8 cellular contexts compared by ENCODE assay signal in the genomic region with DNA sequence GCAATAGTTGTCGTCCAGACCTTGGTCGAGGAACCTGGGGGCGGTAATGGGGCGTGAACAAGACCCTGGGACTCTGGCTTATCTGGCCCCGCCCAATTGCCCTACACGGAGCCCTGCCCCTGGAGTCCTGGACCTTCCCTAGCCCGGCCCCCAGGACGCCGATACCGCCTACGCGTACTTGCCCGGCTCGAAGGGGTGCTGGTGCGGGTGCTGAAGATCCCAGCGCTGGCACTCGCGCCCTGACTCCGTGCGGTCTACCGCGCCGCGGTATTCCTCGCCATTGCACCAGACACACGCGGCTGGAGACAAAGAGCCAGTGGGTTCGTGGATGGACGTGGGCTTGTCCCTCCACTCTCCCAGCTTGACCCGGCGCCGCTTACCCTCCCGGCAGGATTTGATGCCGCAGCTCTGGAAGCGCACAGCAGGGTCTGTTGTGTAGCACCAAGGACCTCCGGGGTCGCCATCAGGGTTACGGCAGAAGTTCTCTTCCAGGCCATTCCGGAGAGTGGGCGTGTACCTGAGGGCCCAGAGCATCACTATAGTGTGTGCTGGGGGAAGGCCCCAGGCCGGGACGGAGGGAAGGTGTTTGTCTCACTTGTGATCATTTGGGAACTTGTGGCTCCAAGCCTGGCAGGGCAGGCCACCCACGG. TPM values are rescaled to one million over a fixed set of nuclear protein-coding genes. Genes with fewer than 3 reads are reported as not detected.
DNase-seq lines count a peak whose midpoint lies in the region; ATAC-seq and TF ChIP-seq lines count a peak whose summit lies in the region.
"Not testable (repeated sequence)": the region's sequence is repeated elsewhere in the genome, so short reads cannot be mapped to it uniquely, and the experiment has no call there.

No MANE protein-coding gene starts in this region.

- not testable (repeated sequence) for H3K23ac ChIP-seq in mesendoderm (ENCODE audit: low read length)

- H2BK120ac ChIP-seq in mesendoderm (ENCODE audit: low read depth, low read length): not testable (repeated sequence)

- intact Hi-C loops in left cardiac atrium (cut with DNase I); gastrocnemius medialis (cut with DNase I; ENCODE audit: low total_unique reads): not testable (repeated sequence)

- not testable (repeated sequence) for H4K5ac ChIP-seq in mesendoderm (ENCODE audit: low read length)

- H3K9ac ChIP-seq in mesendoderm (ENCODE audit: low read length): peak overlapping the region; percentile 73

- not testable (repeated sequence) for H3K79me2 ChIP-seq in mesendoderm (ENCODE audit: control insufficient read depth, insufficient read depth, low read length)

- H3K4me1 ChIP-seq in mesendoderm (ENCODE audit: control insufficient read depth, low read depth, low read length): not testable (repeated sequence)
- peaks cover 25 to 41% of the 10 kb centered on the region in 2 donors for H3K4me1 ChIP-seq in gastrocnemius medialis
- peaks cover 0 to 49% (median 13%) of the 10 kb centered on the region in 4 donors for H3K4me1 ChIP-seq in tibial nerve

- H3K4me1 Mint-ChIP-seq in T-helper 17 cell: peaks cover 25% of the 10 kb centered on the region

- H3K9me3 ChIP-seq in T-helper 17 cell (ENCODE audit: control insufficient read depth, low read length, poor library complexity, severe bottlenecking); gastrocnemius medialis; tibial nerve: not testable (repeated sequence)

- H3K36me3 ChIP-seq in mesendoderm (ENCODE audit: control insufficient read depth, insufficient read depth, low read length): not testable (repeated sequence)
- peaks cover 0 to 20% of the 10 kb centered on the region in 2 donors for H3K36me3 ChIP-seq in gastrocnemius medialis
- peaks cover 0 to 37% (median 0%) of the 10 kb centered on the region in 3 donors for H3K36me3 ChIP-seq in tibial nerve

- TF ChIP-seq EP300 in tibial nerve (IDR thresholded peaks at IDR 0.05): not testable (repeated sequence)

- peak overlapping the region; percentile 71 for H3K4me3 Mint-ChIP-seq in T-helper 17 cell

- H4K8ac ChIP-seq in mesendoderm (ENCODE audit: low read depth, low read length): not testable (repeated sequence)

- not testable (repeated sequence) for H3K4me3 ChIP-seq in mesendoderm (ENCODE audit: low read length)
- H3K4me3 ChIP-seq in gastrocnemius medialis (peak overlapping the region; percentile 31 to 40 (median 36)), tibial nerve (peak overlapping the region; percentile 7 to 25 (median 12))

- not testable (repeated sequence) for H2BK5ac ChIP-seq in mesendoderm (ENCODE audit: low read length)

- not testable (repeated sequence) for H3K27ac ChIP-seq in mesendoderm (ENCODE audit: low read depth, low read length); tibial nerve
- H3K27ac ChIP-seq in gastrocnemius medialis: peak overlapping the region in 1 of 4 donors; percentile 98

- H3K4me2 ChIP-seq in mesendoderm (ENCODE audit: low read length): peak overlapping the region; percentile 78

- not testable (repeated sequence) for TF ChIP-seq CTCF in gastrocnemius medialis (IDR thresholded peaks at IDR 0.05 in 4 of 5, conservative IDR thresholded peaks at IDR 0.05 in 1 of 5); tibial nerve (IDR thresholded peaks at IDR 0.05)

- not testable (repeated sequence) for H2AK5ac ChIP-seq in mesendoderm (ENCODE audit: low read length)

- not testable (repeated sequence) for H3K36me3 Mint-ChIP-seq in T-helper 17 cell (ENCODE audit: low read depth)

- H2BK15ac ChIP-seq in mesendoderm (replicated peaks; ENCODE audit: low read depth): not testable (repeated sequence)

- in situ Hi-C loops in gastrocnemius medialis (cut with MboI; ENCODE audit: low sequenced_read_pairs in 4 of 4): not testable (repeated sequence)

- not testable (repeated sequence) for TF ChIP-seq POLR2A in gastrocnemius medialis (IDR thresholded peaks at IDR 0.05); tibial nerve (IDR thresholded peaks at IDR 0.05)

- not testable (repeated sequence) for H3K4ac ChIP-seq in mesendoderm (ENCODE audit: low read depth, low read length)

- peak overlapping the region; percentile 87 for H3K56ac ChIP-seq in mesendoderm (ENCODE audit: low read length)

- H3K18ac ChIP-seq in mesendoderm (ENCODE audit: low read length): not testable (repeated sequence)

- H3K79me1 ChIP-seq in mesendoderm (ENCODE audit: low read length): not testable (repeated sequence)

- H3K27me3 ChIP-seq in mesendoderm (ENCODE audit: insufficient read depth, low read length, poor library complexity); gastrocnemius medialis: not testable (repeated sequence)
- peaks cover 0 to 14% of the 10 kb centered on the region in 2 donors for H3K27me3 ChIP-seq in tibial nerve

- WGBS in mesendoderm (ENCODE audit: extremely low coverage, insufficient coverage, low lambda C conversion rate): no CpG with 5 or more reads among the region's 43 CpGs
- 8 to 14% methylated on average over 22 to 25 of the region's 43 CpGs for WGBS in tibial nerve, 2 donors

- ATAC-seq in T-helper 17 cell: peak; percentile 10
- peak; percentile 53 to 65 for ATAC-seq in left cardiac atrium
- ATAC-seq in gastrocnemius medialis: not testable (repeated sequence)

- not testable (repeated sequence) for H3K27ac Mint-ChIP-seq in T-helper 17 cell

- DNase-seq in EL (peak; percentile 66), T-helper 17 cell (peak in 1 of 3 donors; percentile 39), activated gamma-delta T cell treated with Interleukin-2 at 50 U/mL for 16 hours (peak; percentile 25), dermis blood vessel endothelial cell (peak; percentile 25), left cardiac atrium (peak; percentile 76), mesendoderm (peak; percentile 93)
- DNase-seq in gastrocnemius medialis; tibial nerve (ENCODE audit: low spot score in 2 of 2): not testable (repeated sequence)

- H3K27me3 Mint-ChIP-seq in T-helper 17 cell: not testable (repeated sequence)

RNA-seq across cellular contexts. Expression of a gene that starts 2.4 kb away (rescaled TPM):
- total RNA-seq in T-helper 17 cell (10 to 100 TPM in 1 of 2 donors, 1 to 10 TPM in 1; 7.5 to 11.3 TPM), dermis blood vessel endothelial cell (2.3 and 3.7 TPM in 2 replicates), left cardiac atrium (10 to 100 TPM in 1 of 2 donors, 1 to 10 TPM in 1; 8.8 to 11.5 TPM), gastrocnemius medialis (1 to 10 TPM in 3 of 4 donors, under 1 TPM in 1; 0.10 to 4.8 (median 2.4) TPM), tibial nerve (10 to 100 TPM; 11.7 to 23.7 (median 17.0) TPM)
- 3.5 TPM for polyA plus RNA-seq in mesendoderm (2013, experiment 1 of 2)
- polyA plus RNA-seq in mesendoderm (2013, experiment 2 of 2): 3.7 TPM

RNA-seq across cellular contexts. Expression of a gene that starts 2.5 kb away (rescaled TPM):
- total RNA-seq in T-helper 17 cell: 10 to 100 TPM; 37.7 to 45.1 TPM
- total RNA-seq in dermis blood vessel endothelial cell: 30.5 and 35.6 TPM in 2 replicates
- 10 to 100 TPM; 39.2 to 44.8 TPM for total RNA-seq in left cardiac atrium
- 16.4 TPM for polyA plus RNA-seq in mesendoderm (2013, experiment 1 of 2)
- 14.8 TPM for polyA plus RNA-seq in mesendoderm (2013, experiment 2 of 2)
- 100 to 1,000 TPM in 3 of 4 donors, 10 to 100 TPM in 1; 82.8 to 132 (median 128) TPM for total RNA-seq in gastrocnemius medialis
- 10 to 100 TPM; 32.9 to 64.7 (median 39.1) TPM for total RNA-seq in tibial nerve

RNA-seq across cellular contexts. Expression of a gene that starts 12.7 kb away (rescaled TPM):
- 10 to 100 TPM; 61.2 to 71.0 TPM for total RNA-seq in T-helper 17 cell
- total RNA-seq in dermis blood vessel endothelial cell: 128 and 178 TPM in 2 replicates
- total RNA-seq in left cardiac atrium: 10 to 100 TPM; 75.3 to 82.6 TPM
- 77.8 TPM for polyA plus RNA-seq in mesendoderm (2013, experiment 1 of 2)
- polyA plus RNA-seq in mesendoderm (2013, experiment 2 of 2): 76.2 TPM
- total RNA-seq in gastrocnemius medialis: 100 to 1,000 TPM; 103 to 140 (median 108) TPM
- total RNA-seq in tibial nerve: 10 to 100 TPM; 64.0 to 77.7 (median 65.8) TPM

RNA-seq across cellular contexts. Expression of a gene that starts 32.6 kb away (rescaled TPM):
- total RNA-seq in T-helper 17 cell (under 1 TPM in 1 of 2 donors, not detected in 1; 0.99 TPM), dermis blood vessel endothelial cell (1.0 TPM in 1 of 2 replicates, not detected in the other), left cardiac atrium (under 1 TPM in 1 of 2 donors, not detected in 1; 0.09 TPM), gastrocnemius medialis (under 1 TPM in 3 of 4 donors, not detected in 1; 0.10 to 0.76 (median 0.42) TPM), tibial nerve (1 to 10 TPM in 2 of 4 donors, not detected in 2; 2.1 to 4.2 TPM)
- 1.3 TPM for polyA plus RNA-seq in mesendoderm (2013, experiment 1 of 2)
- 1.1 TPM for polyA plus RNA-seq in mesendoderm (2013, experiment 2 of 2)

RNA-seq across cellular contexts. Expression of a gene that starts 36.9 kb away (rescaled TPM):
- total RNA-seq in T-helper 17 cell (10 to 100 TPM; 42.9 to 61.9 TPM), dermis blood vessel endothelial cell (39.0 and 50.9 TPM in 2 replicates), left cardiac atrium (10 to 100 TPM; 22.4 to 38.3 TPM), gastrocnemius medialis (10 to 100 TPM; 14.2 to 26.1 (median 17.0) TPM), tibial nerve (10 to 100 TPM; 17.3 to 31.4 (median 25.3) TPM)
- polyA plus RNA-seq in mesendoderm (2013, experiment 1 of 2): 16.1 TPM
- 15.8 TPM for polyA plus RNA-seq in mesendoderm (2013, experiment 2 of 2)
